In genomic region chr10:110671788-110672579, GRCh38 we compare ENCODE assay signal across 8 cellular contexts. TPM values are rescaled to one million over a fixed set of nuclear protein-coding genes. Genes with fewer than 3 reads are reported as not detected.
DNase-seq lines count a peak whose midpoint lies in the region; ATAC-seq and TF ChIP-seq lines count a peak whose summit lies in the region.

No MANE protein-coding gene starts in this region.

- H3K27me3 ChIP-seq in HAP-1 (ENCODE audit: low read depth): peaks cover 3% of the 10 kb centered on the region; the same call in 1 of the 2 replicates

- DNase-seq in HAP-1 (ENCODE audit: low spot score in 2 of 2) (peak; percentile 83 to 86), M059J (ENCODE audit: low read depth) (peak; percentile 77), cerebellum (ENCODE audit: low spot score) (peak; percentile 33), left colon (peak; percentile 47 to 78), RKO (ENCODE audit: low spot score) (no peak)
- peak; percentile 76 for DNase-seq in activated CD4-positive, CD25-positive, alpha-beta regulatory T cell treated with anti-CD3 and anti-CD28 coated beads, Interleukin-2, amount 50 U/mL, for 72 hours
- DNase-seq in stimulated activated CD4-positive, alpha-beta T cell treated with anti-CD3 and anti-CD28 coated beads, Interleukin-1b, Interleukin-23, amount 100 ng/mL, for 24 hours (ENCODE audit: low read depth in 4 of 4, low spot score in 1 of 4): peak; percentile 30 to 67 (median 53)

- intact Hi-C loops in left colon (cut with DNase I, micrococcal nuclease): no loop called here

- in situ Hi-C loops in HAP-1 (cut with MboI; ENCODE audit: low sequenced_read_pairs): no loop called here

- H3K4me1 ChIP-seq in HAP-1: peaks cover 32% of the 10 kb centered on the region

- TF ChIP-seq CTCF in GM12874 (IDR thresholded peaks at IDR 0.05; ENCODE audit: insufficient read depth, low read depth, low read length): peak; percentile 99

- H3K4me3 ChIP-seq in HAP-1: peak overlapping the region; percentile 41

- H3K36me3 ChIP-seq in HAP-1 (replicated peaks): no peaks in the 10 kb centered on the region

- peak; percentile 99 for ATAC-seq in left colon

- H3K9me3 ChIP-seq in HAP-1: no peaks in the 10 kb centered on the region

RNA-seq across cellular contexts. Expression of gene RBM20, which starts 27.8 kb away (rescaled TPM):
- total RNA-seq in M059J (2014; rRNA removed; shearing (Covaris generic)): 0.02 and 1.8 TPM in 2 replicates
- total RNA-seq in cerebellum (0.91 TPM), left colon (1 to 10 TPM in 1 of 2 donors, under 1 TPM in 1; 0.92 to 1.9 TPM)
